ENCODE assay signal across 11 cellular contexts in the genomic region with DNA sequence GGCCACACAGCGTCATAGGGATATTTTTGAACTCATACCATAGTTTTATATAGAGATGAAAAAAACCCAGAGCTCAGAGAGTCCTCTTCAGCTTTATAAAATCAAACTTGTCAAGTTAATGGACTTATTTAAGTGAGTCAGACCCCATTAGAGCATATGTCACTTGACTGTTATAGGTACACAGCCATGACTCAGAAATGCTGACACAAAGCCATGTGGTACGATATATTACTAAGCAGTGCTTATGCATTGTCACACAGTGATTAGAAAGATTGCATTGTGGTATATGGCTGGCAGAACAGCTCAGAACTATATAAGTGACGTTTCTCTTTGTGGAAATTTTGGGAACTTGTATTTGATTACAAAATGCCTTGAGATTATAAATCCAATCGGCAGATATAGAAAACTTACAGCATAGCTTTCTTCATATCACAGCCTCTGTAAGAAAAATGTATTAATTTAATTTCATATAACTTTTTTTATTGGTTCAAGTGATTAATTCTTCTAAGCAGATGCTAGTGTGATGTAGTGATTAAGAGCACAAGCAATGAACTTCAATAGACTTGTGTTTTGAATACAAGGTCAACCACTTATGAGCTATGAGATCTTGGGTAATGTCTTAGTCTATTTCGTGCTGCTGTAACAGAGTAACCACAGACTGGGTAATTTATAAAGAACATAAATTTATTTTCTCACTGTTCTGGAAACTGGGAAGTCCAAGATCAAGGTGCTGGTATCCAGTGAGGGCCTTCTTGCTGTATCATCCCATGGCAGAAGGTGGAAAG. TPM values are rescaled to one million over a fixed set of nuclear protein-coding genes. Genes with fewer than 3 reads are reported as not detected.
A peak's percentile ranks its signal among the peaks of the same experiment; 100 is the strongest.
DNase-seq lines count a peak whose midpoint lies in the region; ATAC-seq lines count a peak whose summit lies in the region.
"Had no signal": no experiment of that assay in that cellular context is flagged by ENCODE, and none has a peak within 500 bp of the region (broad histone marks: within the 10 kb centered on the region; RNA-seq: fewer than 3 reads in every experiment).

No MANE protein-coding gene starts in this region.

- peaks cover 23% of the 10 kb centered on the region for H3K27me3 ChIP-seq in MG63
- no peaks in the 10 kb centered on the region for H3K27me3 ChIP-seq in naive thymus-derived CD4-positive, alpha-beta T cell (ENCODE audit: control insufficient read depth in 2 of 2, insufficient read depth in 2 of 2, low read length in 2 of 2)

- peak; percentile 1 for DNase-seq in SIG-M5 treated with dmso at 0.1 percent for 504 hours (lab: John Stamatoyannopoulos, UW; ENCODE audit: unreplicated experiment)
- DNase-seq in SIG-M5 (lab: John Stamatoyannopoulos, UW), result no peak
- DNase-seq in MG63, result peak; percentile 72
- peak; percentile 44 for DNase-seq in astrocyte of the hippocampus (ENCODE audit: low read depth, low spot score)
- DNase-seq in lung microvascular endothelial cell (ENCODE audit: low read depth in 2 of 2), result peak; percentile 46 to 51
- DNase-seq in G401 (ENCODE audit: low spot score), result no peak
- no peak for DNase-seq in naive thymus-derived CD4-positive, alpha-beta T cell
- DNase-seq: stimulated activated CD4-positive, alpha-beta T cell treated with anti-CD3 and anti-CD28 coated beads, Interleukin-15, amount 100 ng/mL, for 24 hours; stimulated activated naive CD4-positive, alpha-beta T cell treated with Interleukin-2 at 50 U/mL for 16 hours had no signal

- no peaks in the 10 kb centered on the region; the same call in 1 of the 2 replicates for H3K9me3 ChIP-seq in MG63
- no peaks in the 10 kb centered on the region for H3K9me3 ChIP-seq in naive thymus-derived CD4-positive, alpha-beta T cell (ENCODE audit: control insufficient read depth in 2 of 3, low read length in 3 of 3)

- no peaks in the 10 kb centered on the region for H3K36me3 Mint-ChIP-seq in naive thymus-derived CD4-positive, alpha-beta T cell

- no peak overlapping the region for H3K27ac Mint-ChIP-seq in naive thymus-derived CD4-positive, alpha-beta T cell

- no peak for ATAC-seq in GM21381 (IDR thresholded peaks at IDR 0.05; ENCODE audit: unreplicated experiment)
- ATAC-seq in naive thymus-derived CD4-positive, alpha-beta T cell, result no peak

- H3K27ac ChIP-seq in naive thymus-derived CD4-positive, alpha-beta T cell (ENCODE audit: low read depth, low read length), result no peak overlapping the region

- POLR2A ChIA-PET in naive thymus-derived CD4-positive, alpha-beta T cell (lab: Charles Lee), result no interaction called here

- H3K9me3 Mint-ChIP-seq in naive thymus-derived CD4-positive, alpha-beta T cell, result peaks cover 0 to 6% (median 2%) of the 10 kb centered on the region in 11 donors
- H3K9me3 Mint-ChIP-seq: central memory CD8-positive, alpha-beta T cell had no signal

- no peak overlapping the region for H3K4me3 Mint-ChIP-seq in naive thymus-derived CD4-positive, alpha-beta T cell
- H3K4me3 Mint-ChIP-seq: central memory CD8-positive, alpha-beta T cell had no signal

- no peak overlapping the region for H3K4me3 ChIP-seq in MG63
- no peak overlapping the region for H3K4me3 ChIP-seq in naive thymus-derived CD4-positive, alpha-beta T cell (ENCODE audit: low read length)

- peaks cover 24 to 61% (median 53%) of the 10 kb centered on the region in 5 donors for H3K27me3 Mint-ChIP-seq in naive thymus-derived CD4-positive, alpha-beta T cell

- intact Hi-C loops in naive thymus-derived CD4-positive, alpha-beta T cell (cut with micrococcal nuclease), result no loop called here

- H3K4me1 Mint-ChIP-seq in naive thymus-derived CD4-positive, alpha-beta T cell, result no peaks in the 10 kb centered on the region
- H3K4me1 Mint-ChIP-seq: central memory CD8-positive, alpha-beta T cell had no signal

- no peaks in the 10 kb centered on the region for H3K36me3 ChIP-seq in MG63
- no peaks in the 10 kb centered on the region for H3K36me3 ChIP-seq in naive thymus-derived CD4-positive, alpha-beta T cell (ENCODE audit: control insufficient read depth in 2 of 3, insufficient read depth in 3 of 3, low read length in 3 of 3)

- in situ Hi-C loops in G401 (cut with HindIII; ENCODE audit: low sequenced_read_pairs), result no loop called here

- CTCF ChIA-PET in naive thymus-derived CD4-positive, alpha-beta T cell (lab: Charles Lee), result no interaction called here

- H3K4me1 ChIP-seq in naive thymus-derived CD4-positive, alpha-beta T cell (ENCODE audit: control insufficient read depth in 2 of 2, insufficient read depth in 2 of 2, low read length in 2 of 2), result no peaks in the 10 kb centered on the region

RNA-seq across cellular contexts. Expression of a gene that starts 25.8 kb away (rescaled TPM):
- total RNA-seq in MG63 (2014; rRNA removed; shearing (Covaris generic); ENCODE audit: low replicate concordance), result 20.7 and 24.3 TPM in 2 replicates
- 5.2 and 6.3 TPM in 2 replicates for total RNA-seq in lung microvascular endothelial cell
- total RNA-seq in G401 (2014; rRNA removed; shearing (Covaris generic)), result 9.9 and 10.8 TPM in 2 replicates
- 10 to 100 TPM in 1 of 5 experiments, 1 to 10 TPM in 3, under 1 TPM in 1; 0.66 to 13.3 (median 1.4) TPM for total RNA-seq in naive thymus-derived CD4-positive, alpha-beta T cell
- 1 to 10 TPM; 1.7 to 3.6 TPM for polyA plus RNA-seq in naive thymus-derived CD4-positive, alpha-beta T cell

Comparison
In these comparisons a context has a peak if more than half of its experiments do, and no peak if none do; other contexts are left out.
1. DNase-seq: peak in SIG-M5 treated with dmso at 0.1 percent for 504 hours (single experiment), MG63 (single experiment), astrocyte of the hippocampus (single experiment) and lung microvascular endothelial cell (2 of 2); none in SIG-M5 (single experiment), G401 (single experiment) and naive thymus-derived CD4-positive, alpha-beta T cell (0 of 9).